Comparison of ENCODE assay signal across 9 cellular contexts in genomic region chr3:87062685-87063084, GRCh38.
"Had no signal": no experiment of that assay in that cellular context is flagged by ENCODE, and none has a peak within 500 bp of the region (broad histone marks: within the 10 kb centered on the region; RNA-seq: fewer than 3 reads in every experiment).

No MANE protein-coding gene starts in this region.

- H3K27ac ChIP-seq: GM23248, HL-60 had no signal

- H3K9me3 Mint-ChIP-seq: HFFc6 had no signal

- H2AFZ ChIP-seq: GM23248 had no signal

- DNase-seq: GM23248, H7, HFFc6, IMR-90 had no signal

- H3K4me1 ChIP-seq: HAP-1 had no signal

- H3K4me3 ChIP-seq: GM23248, HAP-1, K562 had no signal

- H3K4me3 Mint-ChIP-seq: HFFc6 had no signal

- H3K27ac Mint-ChIP-seq: HFFc6 had no signal

- H3K9me3 ChIP-seq: HAP-1 had no signal

- H3K36me3 ChIP-seq: HAP-1 had no signal

- ATAC-seq: HCT116, HepG2, K562 had no signal

- H3K9ac ChIP-seq: GM23248 had no signal
